Comparison of ENCODE assay signal across 12 cellular contexts in the genomic region with DNA sequence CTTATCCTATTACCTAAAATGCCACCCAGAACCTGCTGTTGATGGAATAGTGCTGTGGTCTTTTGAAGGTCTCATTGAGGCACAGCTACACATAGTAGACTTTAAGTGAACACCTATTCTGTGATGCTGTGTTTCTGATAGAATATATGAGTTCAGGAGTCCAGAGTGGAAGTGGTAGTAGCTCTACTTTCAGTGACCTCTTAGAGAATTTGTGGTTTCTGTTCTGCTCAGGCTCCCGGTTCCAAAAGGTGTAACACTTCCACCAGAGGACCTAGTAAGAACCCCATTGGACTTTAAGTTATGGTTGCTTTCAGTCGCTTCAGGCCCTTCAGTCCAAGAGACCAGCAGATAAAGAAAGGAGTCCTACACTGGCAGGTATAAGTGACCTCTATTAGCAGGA. TPM values are rescaled to one million over a fixed set of nuclear protein-coding genes. Genes with fewer than 3 reads are reported as not detected.
DNase-seq lines count a peak whose midpoint lies in the region; ATAC-seq and TF ChIP-seq lines count a peak whose summit lies in the region.
"Had no signal": no experiment of that assay in that cellular context is flagged by ENCODE, and none has a peak within 500 bp of the region (broad histone marks: within the 10 kb centered on the region; RNA-seq: fewer than 3 reads in every experiment).

No MANE protein-coding gene starts in this region.

- intact Hi-C loops in dorsolateral prefrontal cortex (cut with DNase I) = no loop called here

- CTCF ChIA-PET in activated naive CD4-positive, alpha-beta T cell treated with anti-CD3 and anti-CD28 coated beads, Interleukin-2, amount 10 ng/mL, durations not matched to agents 7 days and 5 days (lab: Charles Lee) = interaction anchor here (0.9 kb wide), 1 partner anchor 10 kb away, joined by 4 read pairs; no protein-coding TSS in a partner anchor

- peak overlapping the region; percentile 71 for H3K27ac Mint-ChIP-seq in activated naive CD4-positive, alpha-beta T cell treated with anti-CD3 and anti-CD28 coated beads, Interleukin-2, amount 10 ng/mL, durations not matched to agents 7 days and 5 days
- H3K27ac Mint-ChIP-seq in T-helper 17 cell = no peak overlapping the region

- peaks cover 21% of the 10 kb centered on the region for H3K4me1 Mint-ChIP-seq in activated naive CD4-positive, alpha-beta T cell treated with anti-CD3 and anti-CD28 coated beads, Interleukin-2, amount 10 ng/mL, durations not matched to agents 7 days and 5 days
- peaks cover 3% of the 10 kb centered on the region for H3K4me1 Mint-ChIP-seq in T-helper 17 cell

- ATAC-seq in HG02642 (IDR thresholded peaks at IDR 0.05; ENCODE audit: poor library complexity, unreplicated experiment) (peak; percentile 32), HG03378 (IDR thresholded peaks at IDR 0.05; ENCODE audit: unreplicated experiment) (peak; percentile 35), T-helper 17 cell (no peak)

- H3K9me3 ChIP-seq in osteoblast (ENCODE audit: low read depth, low read length) (no peaks in the 10 kb centered on the region), T-helper 17 cell (ENCODE audit: control insufficient read depth, low read length, poor library complexity, severe bottlenecking) (no peaks in the 10 kb centered on the region)

- no peaks in the 10 kb centered on the region for H4K20me1 ChIP-seq in osteoblast (ENCODE audit: insufficient read depth, low read length)

- H3K27me3 ChIP-seq in osteoblast (ENCODE audit: insufficient read depth, low read length) (peaks cover 5% of the 10 kb centered on the region), dorsolateral prefrontal cortex (no peaks in the 10 kb centered on the region)
- H3K27me3 ChIP-seq: foreskin keratinocyte had no signal

- no peaks in the 10 kb centered on the region for H3K36me3 ChIP-seq in osteoblast (ENCODE audit: insufficient read depth, low read length)

- DNase-seq in activated naive CD4-positive, alpha-beta T cell treated with anti-CD3 and anti-CD28 coated beads, Interleukin-2, amount 10 ng/mL, durations not matched to agents 7 days and 5 days = no peak
- no peak for DNase-seq in activated naive CD4-positive, alpha-beta T cell treated with anti-CD3 and anti-CD28 coated beads, Interleukin-2, amount 50 U/mL, for 16 hours
- DNase-seq in stimulated activated naive CD4-positive, alpha-beta T cell treated with Interleukin-2 at 50 U/mL for 16 hours (lab: John Stamatoyannopoulos, UW) = no peak
- DNase-seq in osteoblast (ENCODE audit: insufficient read length, low spot score, missing footprints) (no peak), T-helper 17 cell (no peak), dorsolateral prefrontal cortex (no peak)
- DNase-seq: activated CD8-positive, alpha-beta T cell treated with anti-CD3 and anti-CD28 coated beads for 36 hours; foreskin keratinocyte; NCI-H446 had no signal

- H3K27me3 Mint-ChIP-seq in activated naive CD4-positive, alpha-beta T cell treated with anti-CD3 and anti-CD28 coated beads, Interleukin-2, amount 10 ng/mL, durations not matched to agents 7 days and 5 days = peaks cover 8% of the 10 kb centered on the region
- no peaks in the 10 kb centered on the region for H3K27me3 Mint-ChIP-seq in T-helper 17 cell
- H3K27me3 Mint-ChIP-seq: activated CD8-positive, alpha-beta T cell treated with anti-CD3 and anti-CD28 coated beads for 36 hours had no signal

- H3K27ac ChIP-seq in osteoblast (ENCODE audit: low read depth, low read length) = no peak overlapping the region
- H3K27ac ChIP-seq in dorsolateral prefrontal cortex = no peak overlapping the region
- H3K27ac ChIP-seq: foreskin keratinocyte, SK-N-MC had no signal

- H3K4me3 Mint-ChIP-seq in activated naive CD4-positive, alpha-beta T cell treated with anti-CD3 and anti-CD28 coated beads, Interleukin-2, amount 10 ng/mL, durations not matched to agents 7 days and 5 days = no peak overlapping the region
- H3K4me3 Mint-ChIP-seq in T-helper 17 cell = no peak overlapping the region
- H3K4me3 Mint-ChIP-seq: activated CD8-positive, alpha-beta T cell treated with anti-CD3 and anti-CD28 coated beads for 36 hours had no signal

- H2AFZ ChIP-seq in osteoblast (ENCODE audit: low read length) = no peak overlapping the region

- no peaks in the 10 kb centered on the region for H3K79me2 ChIP-seq in osteoblast (ENCODE audit: insufficient read depth, low read length)

- no peak overlapping the region for H3K4me2 ChIP-seq in osteoblast (ENCODE audit: insufficient read depth, low read length)

- no peaks in the 10 kb centered on the region for H3K36me3 Mint-ChIP-seq in activated naive CD4-positive, alpha-beta T cell treated with anti-CD3 and anti-CD28 coated beads, Interleukin-2, amount 10 ng/mL, durations not matched to agents 7 days and 5 days
- no peaks in the 10 kb centered on the region for H3K36me3 Mint-ChIP-seq in T-helper 17 cell (ENCODE audit: low read depth)

- H3K9me3 Mint-ChIP-seq in activated naive CD4-positive, alpha-beta T cell treated with anti-CD3 and anti-CD28 coated beads, Interleukin-2, amount 10 ng/mL, durations not matched to agents 7 days and 5 days = no peaks in the 10 kb centered on the region
- H3K9me3 Mint-ChIP-seq: activated CD8-positive, alpha-beta T cell treated with anti-CD3 and anti-CD28 coated beads for 36 hours had no signal

- no peak overlapping the region for H3K4me3 ChIP-seq in osteoblast (ENCODE audit: insufficient read depth, low read length)
- H3K4me3 ChIP-seq in dorsolateral prefrontal cortex = no peak overlapping the region
- H3K4me3 ChIP-seq: SK-N-MC had no signal

- no peak for TF ChIP-seq CTCF in osteoblast (IDR thresholded peaks at IDR 0.05; ENCODE audit: extremely low read depth, low read depth, low read length)
- TF ChIP-seq CTCF in dorsolateral prefrontal cortex (IDR thresholded peaks at IDR 0.05 in 54 of 56, conservative IDR thresholded peaks at IDR 0.05 in 2 of 56; ENCODE audit: low read depth in 1 of 56, partially characterized antibody in 56 of 56) = no peak

- no peaks in the 10 kb centered on the region for H3K4me1 ChIP-seq in osteoblast (ENCODE audit: insufficient read depth, low read length)
- H3K4me1 ChIP-seq: foreskin keratinocyte had no signal

RNA-seq across cellular contexts. Expression of a gene that starts 11.4 kb away (rescaled TPM):
- total RNA-seq in osteoblast (140 and 155 TPM in 2 replicates), T-helper 17 cell (100 to 1,000 TPM; 146 to 160 TPM), dorsolateral prefrontal cortex (100 to 1,000 TPM; 129 to 446 (median 310) TPM)
